In the genomic region with DNA sequence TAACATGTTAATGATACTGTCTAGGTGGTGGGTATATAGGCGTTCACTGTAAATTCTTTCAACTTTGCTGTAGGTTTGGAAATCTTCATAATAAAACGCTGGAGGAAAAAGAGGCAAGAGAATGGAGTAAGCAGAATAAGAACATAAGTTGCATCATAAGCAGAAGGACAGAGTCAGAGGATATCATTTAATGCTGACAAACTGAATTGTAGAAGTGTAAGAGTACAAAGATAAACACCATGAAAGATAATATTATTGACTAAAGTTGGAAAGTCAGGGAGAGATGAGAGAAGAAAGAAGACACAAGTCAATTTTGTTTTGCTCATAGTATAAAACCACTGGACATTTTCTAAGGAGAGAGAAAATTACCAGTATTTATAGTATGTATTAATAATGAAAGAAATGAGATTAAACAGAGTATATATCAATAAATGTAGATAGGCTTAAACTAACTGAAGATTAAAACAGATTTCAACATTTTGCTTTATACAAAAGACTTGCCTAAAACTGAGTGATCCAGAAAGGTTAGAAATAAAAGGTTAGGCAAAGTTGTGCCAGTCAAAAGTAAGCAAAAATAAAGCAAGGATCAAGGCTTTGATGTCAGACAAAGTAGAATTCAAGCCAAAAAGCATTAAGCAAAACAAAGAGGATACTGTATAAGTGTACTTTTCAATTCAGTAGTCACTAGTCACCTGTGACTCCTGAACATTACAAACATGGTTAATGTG, we compare ENCODE assay signal across 1 cellular context.
TF ChIP-seq lines count a peak whose summit lies in the region.

No MANE protein-coding gene starts in this region.

TF ChIP-seq in HepG2, 621 proteins besides CTCF, POLR2A, EP300 and RAD21 (continued from another document and continues in another):
- TF ChIP-seq, protein P1, sequence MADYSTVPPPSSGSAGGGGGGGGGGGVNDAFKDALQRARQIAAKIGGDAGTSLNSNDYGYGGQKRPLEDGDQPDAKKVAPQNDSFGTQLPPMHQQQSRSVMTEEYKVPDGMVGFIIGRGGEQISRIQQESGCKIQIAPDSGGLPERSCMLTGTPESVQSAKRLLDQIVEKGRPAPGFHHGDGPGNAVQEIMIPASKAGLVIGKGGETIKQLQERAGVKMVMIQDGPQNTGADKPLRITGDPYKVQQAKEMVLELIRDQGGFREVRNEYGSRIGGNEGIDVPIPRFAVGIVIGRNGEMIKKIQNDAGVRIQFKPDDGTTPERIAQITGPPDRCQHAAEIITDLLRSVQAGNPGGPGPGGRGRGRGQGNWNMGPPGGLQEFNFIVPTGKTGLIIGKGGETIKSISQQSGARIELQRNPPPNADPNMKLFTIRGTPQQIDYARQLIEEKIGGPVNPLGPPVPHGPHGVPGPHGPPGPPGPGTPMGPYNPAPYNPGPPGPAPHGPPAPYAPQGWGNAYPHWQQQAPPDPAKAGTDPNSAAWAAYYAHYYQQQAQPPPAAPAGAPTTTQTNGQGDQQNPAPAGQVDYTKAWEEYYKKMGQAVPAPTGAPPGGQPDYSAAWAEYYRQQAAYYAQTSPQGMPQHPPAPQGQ (CRISPR knock-in tag; IDR thresholded peaks at IDR 0.05; ENCODE audit: borderline replicate concordance) = no peak
- TF ChIP-seq SP140L (CRISPR knock-in tag; IDR thresholded peaks at IDR 0.05; ENCODE audit: borderline replicate concordance) (no peak), ATAD3A (CRISPR knock-in tag; IDR thresholded peaks at IDR 0.05) (no peak), MZF1 (CRISPR knock-in tag; IDR thresholded peaks at IDR 0.05; ENCODE audit: borderline replicate concordance) (no peak), ZNF367 (CRISPR knock-in tag; IDR thresholded peaks at IDR 0.05; ENCODE audit: borderline replicate concordance) (no peak), TCF7 (IDR thresholded peaks at IDR 0.05; ENCODE audit: low read depth) (peak; percentile 66; the same call in 1 of the 2 replicates), ZNF274 (CRISPR knock-in tag; IDR thresholded peaks at IDR 0.05) (no peak), MAFG (CRISPR knock-in tag; IDR thresholded peaks at IDR 0.05) (no peak), THAP11 (CRISPR knock-in tag; IDR thresholded peaks at IDR 0.05) (0 out of 2 replicates have a peak, but pooled peaks have one; percentile 9), KDM2A (CRISPR knock-in tag; IDR thresholded peaks at IDR 0.05; ENCODE audit: borderline replicate concordance, low read depth) (no peak), PBX3 (CRISPR knock-in tag; IDR thresholded peaks at IDR 0.05; ENCODE audit: borderline replicate concordance) (no peak), MAFK (conservative IDR thresholded peaks at IDR 0.05 in 1 of 2, IDR thresholded peaks at IDR 0.05 in 1 of 2; ENCODE audit: low read length in 2 of 2) (peak; percentile 79 to 81), ZFP91 (CRISPR knock-in tag; IDR thresholded peaks at IDR 0.05; ENCODE audit: borderline replicate concordance) (no peak), RXRB (CRISPR knock-in tag; IDR thresholded peaks at IDR 0.05; ENCODE audit: borderline replicate concordance) (no peak), ATF6 (CRISPR knock-in tag; conservative IDR thresholded peaks at IDR 0.05) (no peak), HMG20B (CRISPR knock-in tag; conservative IDR thresholded peaks at IDR 0.05) (no peak), FOXA1 (IDR thresholded peaks at IDR 0.05) (no peak), FOXA1 (CRISPR knock-in tag; IDR thresholded peaks at IDR 0.05) (peak; percentile 28; the same call in 1 of the 2 replicates), FOXA3 (CRISPR knock-in tag; IDR thresholded peaks at IDR 0.05) (0 out of 2 replicates have a peak, but pooled peaks have one; percentile 4), ZBTB7B (CRISPR knock-in tag; IDR thresholded peaks at IDR 0.05) (no peak), ZNF746 (CRISPR knock-in tag; IDR thresholded peaks at IDR 0.05) (no peak), PRDM10 (CRISPR knock-in tag; IDR thresholded peaks at IDR 0.05; ENCODE audit: low read depth) (no peak), LRRFIP1 (CRISPR knock-in tag; conservative IDR thresholded peaks at IDR 0.05) (no peak), RARA (CRISPR knock-in tag; IDR thresholded peaks at IDR 0.05) (0 out of 2 replicates have a peak, but pooled peaks have one; percentile 14), SOX13 (IDR thresholded peaks at IDR 0.05) (no peak), SOX13 (CRISPR knock-in tag; conservative IDR thresholded peaks at IDR 0.05 in 1 of 2, IDR thresholded peaks at IDR 0.05 in 1 of 2) (peak in 1 of 2 experiments; percentile 57; a peak in 1 of 4 replicates)
- TF ChIP-seq, protein P2, sequence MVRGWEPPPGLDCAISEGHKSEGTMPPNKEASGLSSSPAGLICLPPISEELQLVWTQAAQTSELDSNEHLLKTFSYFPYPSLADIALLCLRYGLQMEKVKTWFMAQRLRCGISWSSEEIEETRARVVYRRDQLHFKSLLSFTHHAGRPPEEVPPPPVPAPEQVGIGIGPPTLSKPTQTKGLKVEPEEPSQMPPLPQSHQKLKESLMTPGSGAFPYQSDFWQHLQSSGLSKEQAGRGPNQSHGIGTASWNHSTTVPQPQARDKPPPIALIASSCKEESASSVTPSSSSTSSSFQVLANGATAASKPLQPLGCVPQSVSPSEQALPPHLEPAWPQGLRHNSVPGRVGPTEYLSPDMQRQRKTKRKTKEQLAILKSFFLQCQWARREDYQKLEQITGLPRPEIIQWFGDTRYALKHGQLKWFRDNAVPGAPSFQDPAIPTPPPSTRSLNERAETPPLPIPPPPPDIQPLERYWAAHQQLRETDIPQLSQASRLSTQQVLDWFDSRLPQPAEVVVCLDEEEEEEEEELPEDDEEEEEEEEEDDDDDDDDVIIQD (CRISPR knock-in tag; IDR thresholded peaks at IDR 0.05; ENCODE audit: low read depth) = 0 out of 2 replicates have a peak, but pooled peaks have one; percentile 10
- TF ChIP-seq, protein P3, sequence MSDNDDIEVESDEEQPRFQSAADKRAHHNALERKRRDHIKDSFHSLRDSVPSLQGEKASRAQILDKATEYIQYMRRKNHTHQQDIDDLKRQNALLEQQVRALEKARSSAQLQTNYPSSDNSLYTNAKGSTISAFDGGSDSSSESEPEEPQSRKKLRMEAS (IDR thresholded peaks at IDR 0.05) = no peak
- TF ChIP-seq, protein P4, sequence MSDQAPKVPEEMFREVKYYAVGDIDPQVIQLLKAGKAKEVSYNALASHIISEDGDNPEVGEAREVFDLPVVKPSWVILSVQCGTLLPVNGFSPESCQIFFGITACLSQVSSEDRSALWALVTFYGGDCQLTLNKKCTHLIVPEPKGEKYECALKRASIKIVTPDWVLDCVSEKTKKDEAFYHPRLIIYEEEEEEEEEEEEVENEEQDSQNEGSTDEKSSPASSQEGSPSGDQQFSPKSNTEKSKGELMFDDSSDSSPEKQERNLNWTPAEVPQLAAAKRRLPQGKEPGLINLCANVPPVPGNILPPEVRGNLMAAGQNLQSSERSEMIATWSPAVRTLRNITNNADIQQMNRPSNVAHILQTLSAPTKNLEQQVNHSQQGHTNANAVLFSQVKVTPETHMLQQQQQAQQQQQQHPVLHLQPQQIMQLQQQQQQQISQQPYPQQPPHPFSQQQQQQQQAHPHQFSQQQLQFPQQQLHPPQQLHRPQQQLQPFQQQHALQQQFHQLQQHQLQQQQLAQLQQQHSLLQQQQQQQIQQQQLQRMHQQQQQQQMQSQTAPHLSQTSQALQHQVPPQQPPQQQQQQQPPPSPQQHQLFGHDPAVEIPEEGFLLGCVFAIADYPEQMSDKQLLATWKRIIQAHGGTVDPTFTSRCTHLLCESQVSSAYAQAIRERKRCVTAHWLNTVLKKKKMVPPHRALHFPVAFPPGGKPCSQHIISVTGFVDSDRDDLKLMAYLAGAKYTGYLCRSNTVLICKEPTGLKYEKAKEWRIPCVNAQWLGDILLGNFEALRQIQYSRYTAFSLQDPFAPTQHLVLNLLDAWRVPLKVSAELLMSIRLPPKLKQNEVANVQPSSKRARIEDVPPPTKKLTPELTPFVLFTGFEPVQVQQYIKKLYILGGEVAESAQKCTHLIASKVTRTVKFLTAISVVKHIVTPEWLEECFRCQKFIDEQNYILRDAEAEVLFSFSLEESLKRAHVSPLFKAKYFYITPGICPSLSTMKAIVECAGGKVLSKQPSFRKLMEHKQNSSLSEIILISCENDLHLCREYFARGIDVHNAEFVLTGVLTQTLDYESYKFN (CRISPR knock-in tag; conservative IDR thresholded peaks at IDR 0.05) = no peak
- TF ChIP-seq, protein P5, sequence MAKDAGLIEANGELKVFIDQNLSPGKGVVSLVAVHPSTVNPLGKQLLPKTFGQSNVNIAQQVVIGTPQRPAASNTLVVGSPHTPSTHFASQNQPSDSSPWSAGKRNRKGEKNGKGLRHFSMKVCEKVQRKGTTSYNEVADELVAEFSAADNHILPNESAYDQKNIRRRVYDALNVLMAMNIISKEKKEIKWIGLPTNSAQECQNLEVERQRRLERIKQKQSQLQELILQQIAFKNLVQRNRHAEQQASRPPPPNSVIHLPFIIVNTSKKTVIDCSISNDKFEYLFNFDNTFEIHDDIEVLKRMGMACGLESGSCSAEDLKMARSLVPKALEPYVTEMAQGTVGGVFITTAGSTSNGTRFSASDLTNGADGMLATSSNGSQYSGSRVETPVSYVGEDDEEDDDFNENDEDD (CRISPR knock-in tag; IDR thresholded peaks at IDR 0.05; ENCODE audit: borderline replicate concordance) = no peak
